In the genomic region with DNA sequence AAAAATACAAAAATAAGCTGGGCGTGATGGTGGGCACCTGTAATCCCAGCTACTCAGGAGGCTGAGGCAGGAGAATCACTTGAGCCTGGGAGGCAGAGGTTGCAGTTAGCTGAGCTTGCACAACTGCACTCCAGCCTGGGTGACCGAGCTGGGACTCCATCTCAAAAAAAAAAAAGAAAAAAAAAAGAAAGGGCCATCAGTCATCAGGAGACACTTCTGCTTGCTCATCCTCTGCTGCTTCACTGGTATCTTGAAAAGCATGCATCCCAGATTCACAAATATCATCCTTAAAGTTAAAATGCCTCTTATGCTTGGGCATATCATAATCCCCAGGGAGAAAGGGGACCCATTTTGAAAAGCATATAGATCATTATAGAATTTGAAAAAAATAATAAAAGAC, we compare ENCODE assay signal across 11 cellular contexts.
"Had no signal": no experiment of that assay in that cellular context is flagged by ENCODE, and none has a peak within 500 bp of the region (broad histone marks: within the 10 kb centered on the region; RNA-seq: fewer than 3 reads in every experiment).

No MANE protein-coding gene starts in this region.

- H3K4me2 ChIP-seq: GM23338 had no signal

- H3K4me3 ChIP-seq: GM23248, GM23338, HAP-1 had no signal

- H3K9me3 ChIP-seq: HAP-1 had no signal

- H3K36me3 ChIP-seq: HAP-1 had no signal

- FAIRE-seq: H1, H54 had no signal

- H3K4me1 ChIP-seq: HAP-1 had no signal

- H3K9ac ChIP-seq: GM23248 had no signal

- DNase-seq: GM23248, GOT3, H7, H9, HCEC 1CT, HFFc6 had no signal

- ATAC-seq: GM23338, HCT116 had no signal

- H3K27ac ChIP-seq: GM23248 had no signal

- H2AFZ ChIP-seq: GM23248, GM23338 had no signal
